ENCODE assay signal across 30 cellular contexts in the genomic region with DNA sequence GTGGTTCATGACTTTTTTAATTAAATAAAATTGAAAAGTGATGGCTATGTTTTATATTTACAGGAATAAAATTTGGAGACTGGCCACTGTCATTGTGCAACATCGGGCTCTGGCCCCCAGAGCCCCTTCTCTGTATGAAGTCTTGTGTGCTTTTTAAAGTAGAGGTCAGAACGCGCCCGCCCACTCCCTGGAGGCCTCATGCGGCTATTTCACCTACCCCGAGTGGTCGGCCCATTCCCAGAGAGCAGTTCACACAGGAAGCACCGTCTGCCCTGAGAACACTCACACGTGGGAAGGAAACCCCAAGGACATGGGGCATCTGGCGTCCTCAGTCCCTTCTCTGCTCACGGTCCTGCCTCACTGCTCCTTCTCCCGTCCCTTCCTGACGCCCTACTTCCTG.
"Had no signal": no experiment of that assay in that cellular context is flagged by ENCODE, and none has a peak within 500 bp of the region (broad histone marks: within the 10 kb centered on the region; RNA-seq: fewer than 3 reads in every experiment).

No MANE protein-coding gene starts in this region.

- ATAC-seq: activated CD8-positive, alpha-beta T cell treated with anti-CD3 and anti-CD28 coated beads for 36 hours; activated naive CD4-positive, alpha-beta T cell treated with anti-CD3 and anti-CD28 coated beads, Interleukin-2, amount 50 U/mL, for 72 hours; activated T-cell treated with anti-CD3 and anti-CD28 coated beads, Interleukin-2, amount 50 U/mL, for 4 hours; activated T-cell treated with anti-CD3 and anti-CD28 coated beads, Interleukin-2, amount 50 U/mL, for 72 hours; activated T-helper 17 cell treated with anti-CD3 and anti-CD28 coated beads, Interleukin-2, amount 50 U/mL, for 72 hours; T-cell; T-helper 17 cell had no signal

- H3K27ac ChIP-seq: adrenal gland, ascending aorta, cardiac muscle cell, VCaP had no signal

- H3K36me3 ChIP-seq: adrenal gland, ascending aorta, cardiac muscle cell had no signal

- H3K27me3 ChIP-seq: adrenal gland, ascending aorta, cardiac muscle cell had no signal

- H3K4me3 ChIP-seq: adrenal gland, ascending aorta, cardiac muscle cell had no signal

- H3K9me3 ChIP-seq: adrenal gland, ascending aorta had no signal

- DNase-seq: activated B cell treated with CpG ODN at 0.5 μM for 24 hours; activated CD4-positive, alpha-beta memory T cell treated with anti-CD3 and anti-CD28 coated beads for 36 hours; activated CD4-positive, alpha-beta T cell treated with anti-CD3 and anti-CD28 coated beads for 4 hours; activated CD4-positive, alpha-beta T cell treated with anti-CD3 and anti-CD28 coated beads, Interleukin-2, amount 10 ng/mL, durations not matched to agents 24 days and 14 days; activated CD4-positive, alpha-beta T cell treated with anti-CD3 and anti-CD28 coated beads, Interleukin-2, amount 50 U/mL, for 1 hour; activated CD4-positive, alpha-beta T cell treated with anti-CD3 and anti-CD28 coated beads, Interleukin-2, amount 50 U/mL, for 4 hours; activated CD4-positive, CD25-positive, alpha-beta regulatory T cell treated with anti-CD3 and anti-CD28 coated beads, Interleukin-2, amount 50 U/mL, for 72 hours; activated CD8-positive, alpha-beta memory T cell treated with anti-CD3 and anti-CD28 coated beads, Interleukin-2, amount 50 U/mL, for 4 hours; activated CD8-positive, alpha-beta T cell treated with anti-CD3 and anti-CD28 coated beads for 36 hours; activated effector memory CD4-positive, alpha-beta T cell treated with anti-CD3 and anti-CD28 coated beads, Interleukin-2, amount 50 U/mL, for 16 hours; activated gamma-delta T cell treated with Interleukin-2 at 50 U/mL for 16 hours; activated naive CD4-positive, alpha-beta T cell; activated naive CD4-positive, alpha-beta T cell treated with anti-CD3 and anti-CD28 coated beads for 36 hours; activated naive CD4-positive, alpha-beta T cell treated with anti-CD3 and anti-CD28 coated beads, Interleukin-2, amount 50 U/mL, for 16 hours; activated naive CD8-positive, alpha-beta T cell treated with anti-CD3 and anti-CD28 coated beads for 36 hours; activated T-cell treated with anti-CD3 and anti-CD28 coated beads for 4 hours; activated T-cell treated with anti-CD3 and anti-CD28 coated beads, Interleukin-2, amount 50 U/mL, for 1 hour; activated T-cell treated with anti-CD3 and anti-CD28 coated beads, Interleukin-2, amount 50 U/mL, for 4 hours; activated T-cell treated with anti-CD3 and anti-CD28 coated beads, Interleukin-2, amount 50 U/mL, for 72 hours; adrenal gland; amniotic stem cell; caudate nucleus; T-cell; T-helper 17 cell; T-helper 9 cell had no signal

- H3K4me1 ChIP-seq: adrenal gland, ascending aorta had no signal
